Comparison of ENCODE assay signal across 15 cellular contexts in the genomic region with DNA sequence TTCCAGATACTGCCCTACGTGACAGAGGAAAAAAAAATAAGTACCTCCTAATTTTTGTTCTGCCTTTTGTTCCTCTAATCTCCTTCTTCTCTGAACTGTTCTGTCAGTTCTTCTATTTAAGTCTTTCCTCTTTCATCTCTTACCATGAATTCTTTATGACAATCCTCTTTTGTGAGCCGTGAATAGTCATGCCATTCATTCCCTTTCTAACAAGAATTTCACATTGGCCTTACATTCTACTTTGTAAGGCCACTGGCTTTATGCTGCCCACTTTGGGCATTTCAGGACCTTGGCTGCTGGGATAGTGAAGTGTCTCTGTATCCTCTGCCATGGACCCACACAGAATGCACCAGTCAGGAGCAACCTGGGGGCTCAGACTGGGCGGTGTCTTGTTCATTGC. TPM values are rescaled to one million over a fixed set of nuclear protein-coding genes. Genes with fewer than 3 reads are reported as not detected.
DNase-seq lines count a peak whose midpoint lies in the region; ATAC-seq, FAIRE-seq and TF ChIP-seq lines count a peak whose summit lies in the region.
"Had no signal": no experiment of that assay in that cellular context is flagged by ENCODE, and none has a peak within 500 bp of the region (broad histone marks: within the 10 kb centered on the region; RNA-seq: fewer than 3 reads in every experiment).

No MANE protein-coding gene starts in this region.

- H3K56ac ChIP-seq in H1 (replicated peaks; ENCODE audit: insufficient read length, low read depth, low read length), result no peak overlapping the region

- H2BK20ac ChIP-seq in H1 (ENCODE audit: low read length), result no peak overlapping the region

- no peak overlapping the region for H3K9ac ChIP-seq in H1 (replicated peaks in 1 of 4; ENCODE audit: extremely low read depth in 1 of 4, low read depth in 3 of 4, low read length in 3 of 4)
- H3K9ac ChIP-seq: KMS-11 had no signal

- no peak overlapping the region for H3K27ac Mint-ChIP-seq in mesothelial cell of epicardium
- H3K27ac Mint-ChIP-seq: CD4-positive, alpha-beta T cell had no signal

- no peaks in the 10 kb centered on the region for H3K36me3 ChIP-seq in HAP-1 (replicated peaks)
- H3K36me3 ChIP-seq in H1 (ENCODE audit: control insufficient read depth in 2 of 4, insufficient read depth in 4 of 4, low read length in 3 of 4), result no peaks in the 10 kb centered on the region
- H3K36me3 ChIP-seq in gastrocnemius medialis, result peaks cover 0 to 59% of the 10 kb centered on the region in 2 donors

- no peaks in the 10 kb centered on the region for H3K79me1 ChIP-seq in H1 (ENCODE audit: low read depth, low read length)

- H2AK5ac ChIP-seq in H1 (ENCODE audit: low read depth, low read length), result no peak overlapping the region

- H4K5ac ChIP-seq in H1 (ENCODE audit: insufficient read length, low read depth, low read length), result no peak overlapping the region

- no peak for FAIRE-seq in H1 (lab: Jason Lieb, UNC)
- FAIRE-seq: A549 had no signal

- no peak for TF ChIP-seq RAD21 in H1 (IDR thresholded peaks at IDR 0.05 in 1 of 2, conservative IDR thresholded peaks at IDR 0.05 in 1 of 2; ENCODE audit: low read depth in 2 of 2, low read length in 2 of 2)

- H2BK12ac ChIP-seq in H1 (ENCODE audit: low read depth, low read length), result no peak overlapping the region

- CTCF ChIA-PET in H1 (lab: Charles Lee; ENCODE audit: partially characterized antibody), result interaction anchor here (0.6 kb wide), 1 partner anchor 108 kb away, joined by 3 read pairs; no protein-coding TSS in a partner anchor

- no peak overlapping the region for H2AFZ ChIP-seq in H1 (ENCODE audit: low read length)

- in situ Hi-C loops in HAP-1 (cut with MboI; ENCODE audit: low sequenced_read_pairs), result no loop called here
- in situ Hi-C loops in gastrocnemius medialis (cut with MboI; ENCODE audit: low sequenced_read_pairs in 4 of 4), result no loop called here

- DNase-seq in HAP-1 (ENCODE audit: low spot score in 2 of 2) (peak; percentile 58 to 94), H1 (ENCODE audit: low read depth in 1 of 2, low spot score in 2 of 2) (no peak), gastrocnemius medialis (no peak), SIG-M5 treated with dmso at 0.1 percent for 504 hours (lab: John Stamatoyannopoulos, UW; ENCODE audit: unreplicated experiment) (no peak), mesothelial cell of epicardium (ENCODE audit: low spot score in 2 of 2, unreplicated experiment in 2 of 2) (no peak)
- DNase-seq: AML-193; CD4-positive, alpha-beta T cell; DMS153; DMS79 treated with DMSO at 0.1 percent for 48 hours; GF-D8 had no signal

- H3K27me3 Mint-ChIP-seq in mesothelial cell of epicardium (ENCODE audit: low read depth), result no peaks in the 10 kb centered on the region

- H3K9me3 ChIP-seq in HAP-1 (no peaks in the 10 kb centered on the region), H1 (ENCODE audit: insufficient read depth in 2 of 2, low read depth in 1 of 2, low read length in 1 of 2) (no peaks in the 10 kb centered on the region), gastrocnemius medialis (no peaks in the 10 kb centered on the region)
- H3K9me3 ChIP-seq: A549 had no signal

- no peaks in the 10 kb centered on the region for H4K20me1 ChIP-seq in H1 (replicated peaks in 1 of 2; ENCODE audit: control insufficient read depth in 1 of 2, insufficient read depth in 2 of 2, low read length in 2 of 2)

- no peak overlapping the region for H3K4me2 ChIP-seq in H1 (ENCODE audit: insufficient read depth in 1 of 2, low read depth in 2 of 2, low read length in 2 of 2)
- H3K4me2 ChIP-seq: A549, KMS-11 had no signal

- no peak overlapping the region for H3K14ac ChIP-seq in H1 (ENCODE audit: insufficient read length)

- ATAC-seq in gastrocnemius medialis, result no peak
- no peak for ATAC-seq in HG02642 (IDR thresholded peaks at IDR 0.05; ENCODE audit: poor library complexity, unreplicated experiment)
- ATAC-seq: A549 had no signal

- no peak overlapping the region for H3K18ac ChIP-seq in H1 (ENCODE audit: extremely low read depth, low read length)

- H2BK5ac ChIP-seq in H1 (ENCODE audit: low read depth, low read length), result 0 out of 2 replicates have a peak overlapping the region, but pooled peaks have one; percentile 64

- H3K27me3 ChIP-seq in HAP-1 (ENCODE audit: low read depth) (no peaks in the 10 kb centered on the region), H1 (replicated peaks in 1 of 4; ENCODE audit: control insufficient read depth in 3 of 4, extremely low read depth in 1 of 4, insufficient read depth in 3 of 4, low read length in 3 of 4) (no peaks in the 10 kb centered on the region), gastrocnemius medialis (no peaks in the 10 kb centered on the region)

- no peak overlapping the region for H4K91ac ChIP-seq in H1 (replicated peaks; ENCODE audit: insufficient read length, low read length)

- H3K79me2 ChIP-seq in H1 (ENCODE audit: control insufficient read depth in 1 of 2, insufficient read depth in 2 of 2, low read length in 2 of 2), result no peaks in the 10 kb centered on the region

- no peak overlapping the region for H3K23ac ChIP-seq in H1 (ENCODE audit: insufficient read length)

- no peak overlapping the region for H2BK15ac ChIP-seq in H1 (ENCODE audit: low read length)

- no peak overlapping the region for H3K4me3 ChIP-seq in HAP-1
- H3K4me3 ChIP-seq in H1 (ENCODE audit: extremely low read depth in 1 of 4, insufficient read depth in 2 of 4, low read depth in 3 of 4, low read length in 4 of 4), result no peak overlapping the region
- H3K4me3 ChIP-seq in gastrocnemius medialis, result no peak overlapping the region
- H3K4me3 ChIP-seq: A549 had no signal

- H3K4ac ChIP-seq in H1 (replicated peaks; ENCODE audit: insufficient read length, low read depth, low read length), result no peak overlapping the region

- no peak overlapping the region for H2BK120ac ChIP-seq in H1 (replicated peaks; ENCODE audit: low read depth, low read length)

- H3K4me3 Mint-ChIP-seq in mesothelial cell of epicardium, result no peak overlapping the region
- H3K4me3 Mint-ChIP-seq: CD4-positive, alpha-beta T cell had no signal

- TF ChIP-seq EP300 in H1 (IDR thresholded peaks at IDR 0.05; ENCODE audit: borderline replicate concordance in 1 of 2, low read depth in 2 of 2, low read length in 2 of 2), result no peak

- TF ChIP-seq CTCF in H1 (IDR thresholded peaks at IDR 0.05; ENCODE audit: control extremely low read depth in 1 of 3, insufficient read depth in 1 of 3, low read depth in 1 of 3, low read length in 3 of 3) (no peak), gastrocnemius medialis (IDR thresholded peaks at IDR 0.05 in 4 of 5, conservative IDR thresholded peaks at IDR 0.05 in 1 of 5) (no peak), mesothelial cell of epicardium (IDR thresholded peaks at IDR 0.05; ENCODE audit: unreplicated experiment) (no peak)

- no peaks in the 10 kb centered on the region for H3K36me3 Mint-ChIP-seq in mesothelial cell of epicardium

- intact Hi-C loops in gastrocnemius medialis (cut with DNase I; ENCODE audit: low total_unique reads), result no loop called here

- POLR2A ChIA-PET in H1 (lab: Charles Lee; ENCODE audit: partially characterized antibody), result interaction anchor here (0.6 kb wide), 1 partner anchor 280 kb away, joined by 3 read pairs; no protein-coding TSS in a partner anchor

- no peaks in the 10 kb centered on the region for H3K4me1 Mint-ChIP-seq in mesothelial cell of epicardium

- no peak for TF ChIP-seq POLR2A in H1 (IDR thresholded peaks at IDR 0.05; ENCODE audit: control extremely low read depth in 1 of 2, low read depth in 2 of 2, low read length in 2 of 2)
- no peak for TF ChIP-seq POLR2A in gastrocnemius medialis (IDR thresholded peaks at IDR 0.05)

- H4K8ac ChIP-seq in H1 (ENCODE audit: extremely low read depth, insufficient read depth, low read length), result no peak overlapping the region

- H3K4me1 ChIP-seq in HAP-1 (peaks cover 21% of the 10 kb centered on the region), H1 (replicated peaks in 1 of 4; ENCODE audit: control insufficient read depth in 3 of 4, insufficient read depth in 4 of 4, low read length in 3 of 4) (no peaks in the 10 kb centered on the region), gastrocnemius medialis (no peaks in the 10 kb centered on the region)

- WGBS in H1 (ENCODE audit: extremely low coverage in 1 of 2, insufficient coverage in 1 of 2, insufficient read length in 1 of 2, insufficient replicate concordance in 2 of 2, low coverage in 1 of 2, low lambda C conversion rate in 2 of 2, missing lambda C conversion rate in 1 of 2), 2 experiments, result 86% methylated on average over 3 of the region's 3 CpGs; no CpG with 5 or more reads in 1 of the 2 experiments

- H3K9me3 Mint-ChIP-seq in mesothelial cell of epicardium, result no peaks in the 10 kb centered on the region
- H3K9me3 Mint-ChIP-seq: CD4-positive, alpha-beta T cell had no signal

- no peak overlapping the region for H3K27ac ChIP-seq in H1 (ENCODE audit: low read depth, low read length)
- H3K27ac ChIP-seq in gastrocnemius medialis, result peak overlapping the region in 3 of 4 donors; percentile 52 to 62 (median 59)
- H3K27ac ChIP-seq: A549, C4-2B, KMS-11 had no signal

- H3K23me2 ChIP-seq in H1 (ENCODE audit: low read depth, low read length), result no peaks in the 10 kb centered on the region; the same call in 1 of the 2 replicates

RNA-seq across cellular contexts. Expression of a gene that starts 52.9 kb away (rescaled TPM):
- total RNA-seq in H1 (2021; fragmentation: NEBNext Ultra II Directional; extraction: Animal tissue kit (Norgen Biotek cat#: 25700)), result 0.21 and 0.39 TPM in 2 replicates
- 1.0 and 1.1 TPM in 2 replicates for polyA plus RNA-seq in H1 (2011; rRNA removed)
- 1.1 TPM for polyA plus RNA-seq in H1 (2011; cell fraction: cytosol; rRNA removed)
- 0.50 TPM for polyA plus RNA-seq in H1 (2011; cell fraction: nucleus; rRNA removed)
- 0.24 to 0.79 TPM (median 0.55 TPM) in 4 replicates for polyA plus RNA-seq in H1 (2012, experiment 1 of 2)
- 0.56 TPM for polyA plus RNA-seq in H1 (2012, experiment 2 of 2)
- polyA plus RNA-seq in H1 (2013, experiment 1 of 2), result 0.39 TPM
- polyA plus RNA-seq in H1 (2013, experiment 2 of 2), result 0.44 TPM
- polyA minus RNA-seq in H1 (2011; rRNA and poly(A)+ RNA removed), result 0.12 and 0.32 TPM in 2 replicates
- polyA minus RNA-seq in H1 (2011; cell fraction: cytosol; rRNA and poly(A)+ RNA removed), result not detected
- 2.4 TPM for polyA minus RNA-seq in H1 (2011; cell fraction: nucleus; rRNA and poly(A)+ RNA removed)
- total RNA-seq in gastrocnemius medialis, result not detected
- total RNA-seq in mesothelial cell of epicardium, result 0.18 to 0.70 TPM (median 0.38 TPM) in 3 replicates
- total RNA-seq: CD4-positive, alpha-beta T cell; HT-29 had no signal

Comparison
In these comparisons a context has a peak if more than half of its experiments do, and no peak if none do; other contexts are left out.
1. DNase-seq: peak in HAP-1 (2 of 2); none in H1 (0 of 2), gastrocnemius medialis (0 of 2), SIG-M5 treated with dmso at 0.1 percent for 504 hours (single experiment) and mesothelial cell of epicardium (0 of 2).